In genomic region chr6:3307436-3307835, GRCh38 we compare ENCODE assay signal across 16 cellular contexts. TPM values are rescaled to one million over a fixed set of nuclear protein-coding genes. Genes with fewer than 3 reads are reported as not detected.
DNase-seq lines count a peak whose midpoint lies in the region; ATAC-seq and TF ChIP-seq lines count a peak whose summit lies in the region.
"Had no signal": no experiment of that assay in that cellular context is flagged by ENCODE, and none has a peak within 500 bp of the region (broad histone marks: within the 10 kb centered on the region; RNA-seq: fewer than 3 reads in every experiment).

No MANE protein-coding gene starts in this region.

- H4K91ac ChIP-seq in neuronal stem cell (ENCODE audit: low read depth, low read length, poor library complexity), result no peak overlapping the region

- no peak overlapping the region for H3K4me2 ChIP-seq in neuronal stem cell (ENCODE audit: insufficient read depth, low read length, poor library complexity, severe bottlenecking)
- H3K4me2 ChIP-seq: BLaER1, GM23338 had no signal

- no peak overlapping the region for H2BK120ac ChIP-seq in neuronal stem cell (ENCODE audit: low read depth, low read length)

- peak; percentile 53 for DNase-seq in natural killer cell treated with Interleukin-12 subunit alpha and Interleukin-12 subunit beta and Interleukin-15 and Interleukin-18, amount 100 ng/mL, for 72 hours (ENCODE audit: low spot score)
- DNase-seq in natural killer cell (no peak), neuronal stem cell (ENCODE audit: low spot score) (no peak), spleen (peak; percentile 58), T-cell (no peak), HUDEP-2 (lab: John Stamatoyannopoulos, UW; ENCODE audit: unreplicated experiment in 76 of 76) (no peak)
- DNase-seq: 8988T; Calu3; CD8-positive, alpha-beta T cell; GF-D8; H7; HFFc6 had no signal

- TF ChIP-seq POLR2A in spleen (IDR thresholded peaks at IDR 0.05), result no peak

- H2BK5ac ChIP-seq in neuronal stem cell (ENCODE audit: low read length), result no peak overlapping the region

- H3K36me3 Mint-ChIP-seq in natural killer cell treated with Interleukin-12 subunit alpha and Interleukin-12 subunit beta and Interleukin-15 and Interleukin-18, amount 100 ng/mL, for 72 hours, result no peaks in the 10 kb centered on the region
- H3K36me3 Mint-ChIP-seq in natural killer cell (no peaks in the 10 kb centered on the region), T-cell (peaks cover 17% of the 10 kb centered on the region)
- H3K36me3 Mint-ChIP-seq: CD8-positive, alpha-beta T cell had no signal

- H2AK5ac ChIP-seq in neuronal stem cell (ENCODE audit: low read depth, low read length), result no peak overlapping the region

- peaks cover 0 to 4% of the 10 kb centered on the region in 2 donors for H3K4me1 ChIP-seq in neuronal stem cell (ENCODE audit: control insufficient read depth in 2 of 2, insufficient read depth in 1 of 2, low read depth in 1 of 2, low read length in 2 of 2)
- H3K4me1 ChIP-seq in spleen, result no peaks in the 10 kb centered on the region

- peaks cover 7% of the 10 kb centered on the region for H3K9me3 Mint-ChIP-seq in natural killer cell treated with Interleukin-12 subunit alpha and Interleukin-12 subunit beta and Interleukin-15 and Interleukin-18, amount 100 ng/mL, for 72 hours
- H3K9me3 Mint-ChIP-seq in natural killer cell (no peaks in the 10 kb centered on the region), T-cell (peaks cover 0 to 5% (median 0%) of the 10 kb centered on the region in 3 donors)

- H3K9ac ChIP-seq in neuronal stem cell (ENCODE audit: low read depth, low read length, poor library complexity), result no peak overlapping the region
- H3K9ac ChIP-seq: BLaER1 had no signal

- H3K23ac ChIP-seq in neuronal stem cell (ENCODE audit: low read depth, low read length, poor library complexity), result no peak overlapping the region

- ATAC-seq in natural killer cell treated with Interleukin-12 subunit alpha and Interleukin-12 subunit beta and Interleukin-15 and Interleukin-18, amount 100 ng/mL, for 72 hours, result no peak
- no peak for ATAC-seq in natural killer cell
- ATAC-seq in T-cell (replicated peaks in 1 of 4), result no peak
- ATAC-seq in HG02588 (IDR thresholded peaks at IDR 0.05; ENCODE audit: unreplicated experiment), result no peak
- ATAC-seq: CD8-positive, alpha-beta T cell; GM23338; HCT116 had no signal

- POLR2A ChIA-PET in T-cell (lab: Charles Lee), result no interaction called here

- peaks cover 0 to 18% of the 10 kb centered on the region in 2 donors for H3K9me3 ChIP-seq in neuronal stem cell (replicated peaks in 1 of 2; ENCODE audit: control insufficient read depth in 2 of 2, insufficient read depth in 1 of 2, low read depth in 1 of 2, low read length in 2 of 2)
- peaks cover 0 to 5% (median 0%) of the 10 kb centered on the region in 8 donors for H3K9me3 ChIP-seq in spleen

- H3K18ac ChIP-seq in neuronal stem cell (ENCODE audit: low read length), result no peak overlapping the region

- H2BK15ac ChIP-seq in neuronal stem cell (ENCODE audit: low read length), result no peak overlapping the region

- CTCF ChIA-PET in T-cell (lab: Charles Lee), result no interaction called here

- H3K79me1 ChIP-seq in neuronal stem cell (ENCODE audit: low read depth, low read length), result peaks cover 2% of the 10 kb centered on the region

- H3K27me3 Mint-ChIP-seq in natural killer cell treated with Interleukin-12 subunit alpha and Interleukin-12 subunit beta and Interleukin-15 and Interleukin-18, amount 100 ng/mL, for 72 hours, result peaks cover 15 to 29% of the 10 kb centered on the region in 2 donors
- H3K27me3 Mint-ChIP-seq in natural killer cell (ENCODE audit: low read depth in 2 of 2), result peaks cover 3 to 47% of the 10 kb centered on the region in 2 donors
- peaks cover 0 to 5% of the 10 kb centered on the region in 2 donors for H3K27me3 Mint-ChIP-seq in T-cell

- H3K27ac Mint-ChIP-seq in natural killer cell treated with Interleukin-12 subunit alpha and Interleukin-12 subunit beta and Interleukin-15 and Interleukin-18, amount 100 ng/mL, for 72 hours, result no peak overlapping the region
- H3K27ac Mint-ChIP-seq in natural killer cell (no peak overlapping the region), T-cell (no peak overlapping the region)
- H3K27ac Mint-ChIP-seq: CD8-positive, alpha-beta T cell; HFFc6 had no signal

- H3K27me3 ChIP-seq in neuronal stem cell (ENCODE audit: control insufficient read depth in 3 of 3, insufficient read depth in 3 of 3, low read depth in 1 of 3, low read length in 3 of 3), result no peaks in the 10 kb centered on the region
- peaks cover 0 to 8% (median 0%) of the 10 kb centered on the region in 7 donors for H3K27me3 ChIP-seq in spleen (replicated peaks in 1 of 7)
- H3K27me3 ChIP-seq: BLaER1 had no signal

- no peak overlapping the region for H3K4ac ChIP-seq in neuronal stem cell (ENCODE audit: low read length)

- H2AFZ ChIP-seq in neuronal stem cell (ENCODE audit: low read length), result no peak overlapping the region
- H2AFZ ChIP-seq: GM23338 had no signal

- WGBS in neuronal stem cell (ENCODE audit: extremely low coverage in 2 of 2, insufficient read length in 2 of 2, insufficient replicate concordance in 1 of 2), 2 donors, result no CpG with 5 or more reads among the region's 12 CpGs
- 88 to 98% (median 93%) methylated on average over 12 of the region's 12 CpGs for WGBS in spleen, 5 donors

- H4K8ac ChIP-seq in neuronal stem cell (ENCODE audit: low read depth, low read length), result peak overlapping the region; percentile 52

- no peak overlapping the region for H3K4me3 Mint-ChIP-seq in natural killer cell treated with Interleukin-12 subunit alpha and Interleukin-12 subunit beta and Interleukin-15 and Interleukin-18, amount 100 ng/mL, for 72 hours
- no peak overlapping the region for H3K4me3 Mint-ChIP-seq in natural killer cell
- no peak overlapping the region for H3K4me3 Mint-ChIP-seq in T-cell
- H3K4me3 Mint-ChIP-seq: CD8-positive, alpha-beta T cell; GM23338; HFFc6 had no signal

- H2BK12ac ChIP-seq in neuronal stem cell (ENCODE audit: low read length), result no peak overlapping the region

- intact Hi-C loops in natural killer cell (cut with micrococcal nuclease), result no loop called here
- intact Hi-C loops in spleen (cut with DNase I; ENCODE audit: low total_unique reads), result no loop called here

- no peaks in the 10 kb centered on the region for H3K4me1 Mint-ChIP-seq in natural killer cell treated with Interleukin-12 subunit alpha and Interleukin-12 subunit beta and Interleukin-15 and Interleukin-18, amount 100 ng/mL, for 72 hours (ENCODE audit: low read depth in 2 of 2)
- H3K4me1 Mint-ChIP-seq in natural killer cell (no peaks in the 10 kb centered on the region), T-cell (no peaks in the 10 kb centered on the region)

- no peak overlapping the region for H3K14ac ChIP-seq in neuronal stem cell (ENCODE audit: low read length)

- H3K36me3 ChIP-seq in neuronal stem cell (replicated peaks in 1 of 2; ENCODE audit: control insufficient read depth in 2 of 2, insufficient read depth in 2 of 2, low read length in 2 of 2) (peaks cover 0 to 2% of the 10 kb centered on the region in 2 donors), spleen (no peaks in the 10 kb centered on the region)
- H3K36me3 ChIP-seq: BLaER1 had no signal

- H3K4me3 ChIP-seq in neuronal stem cell (ENCODE audit: low read length in 2 of 2) (no peak overlapping the region), spleen (no peak overlapping the region)
- H3K4me3 ChIP-seq: BLaER1, GM23338 had no signal

- TF ChIP-seq CTCF in natural killer cell (IDR thresholded peaks at IDR 0.05) (no peak), spleen (IDR thresholded peaks at IDR 0.05 in 8 of 11, conservative IDR thresholded peaks at IDR 0.05 in 3 of 11) (no peak)

- H3K27ac ChIP-seq in neuronal stem cell (replicated peaks; ENCODE audit: low read length), result no peak overlapping the region
- no peak overlapping the region for H3K27ac ChIP-seq in spleen
- H3K27ac ChIP-seq: BLaER1 had no signal

RNA-seq across cellular contexts. Expression of gene PSMG4, which starts 48.7 kb away (rescaled TPM):
- total RNA-seq in natural killer cell treated with Interleukin-12 subunit alpha and Interleukin-12 subunit beta and Interleukin-15 and Interleukin-18, amount 100 ng/mL, for 72 hours, result 10 to 100 TPM; 16.4 to 25.2 TPM
- 10 to 100 TPM in 2 of 3 donors, 1 to 10 TPM in 1; 8.3 to 15.3 (median 11.3) TPM for total RNA-seq in natural killer cell
- polyA plus RNA-seq in neuronal stem cell (2013, experiment 1 of 2), result 24.7 TPM
- 24.4 TPM for polyA plus RNA-seq in neuronal stem cell (2013, experiment 2 of 2)
- 10 to 100 TPM; 12.1 to 21.0 (median 17.3) TPM for total RNA-seq in spleen
- 10 to 100 TPM; 39.0 to 41.6 (median 39.6) TPM for polyA plus RNA-seq in spleen
- total RNA-seq in T-cell, result 10 to 100 TPM; 18.8 to 42.6 (median 33.6) TPM

Comparison
In these comparisons a context has a peak if more than half of its experiments do, and no peak if none do; other contexts are left out.
1. DNase-seq: peak in natural killer cell treated with Interleukin-12 subunit alpha and Interleukin-12 subunit beta and Interleukin-15 and Interleukin-18, amount 100 ng/mL, for 72 hours (single experiment) and spleen (single experiment); none in natural killer cell (single experiment), neuronal stem cell (single experiment), T-cell (0 of 34) and HUDEP-2 (0 of 76).